35 cellular contexts compared by ENCODE assay signal in the genomic region with DNA sequence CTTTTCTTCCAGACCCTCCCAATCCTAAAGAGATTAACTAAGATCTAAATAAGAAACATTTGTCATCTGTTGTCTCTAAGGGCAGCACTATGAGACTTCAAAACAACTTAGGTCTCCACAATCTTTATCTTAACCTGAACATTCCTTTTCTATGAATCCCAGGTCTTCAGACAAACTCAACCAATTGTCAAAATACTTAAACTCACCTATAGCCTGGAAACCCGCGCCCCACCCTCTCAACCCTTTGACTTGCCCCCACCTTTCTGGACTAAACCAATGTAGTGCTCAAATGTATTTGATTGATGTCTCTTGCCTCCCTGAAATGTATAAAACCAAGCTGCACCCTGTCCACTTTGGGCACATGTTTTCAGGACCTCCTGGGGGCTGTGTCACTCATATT.
"Had no signal": no experiment of that assay in that cellular context is flagged by ENCODE, and none has a peak within 500 bp of the region (broad histone marks: within the 10 kb centered on the region; RNA-seq: fewer than 3 reads in every experiment).

No MANE protein-coding gene starts in this region.

- ATAC-seq: activated CD8-positive, alpha-beta T cell treated with anti-CD3 and anti-CD28 coated beads for 36 hours; activated naive CD8-positive, alpha-beta T cell treated with anti-CD3 and anti-CD28 coated beads, Interleukin-2, amount 50 U/mL, for 24 hours had no signal

- H3K4me3 ChIP-seq: ascending aorta, cardiac muscle cell had no signal

- H3K9me3 Mint-ChIP-seq: activated CD8-positive, alpha-beta T cell treated with anti-CD3 and anti-CD28 coated beads for 36 hours; activated naive CD4-positive, alpha-beta T cell treated with anti-CD3 and anti-CD28 coated beads, Interleukin-2, amount 10 ng/mL, durations not matched to agents 7 days and 5 days; activated naive CD8-positive, alpha-beta T cell treated with anti-CD3 and anti-CD28 coated beads, Interleukin-2, amount 50 U/mL, for 24 hours; T-helper 2 cell treated with Interferon-gamma antibody and Interleukin-4, amounts not matched to agents 5 μg/mL and 100 μg/mL, for 36 hours had no signal

- H3K4me3 Mint-ChIP-seq: activated B cell treated with CpG ODN at 0.5 μM for 24 hours; activated CD4-positive, alpha-beta memory T cell treated with anti-CD3 and anti-CD28 coated beads for 36 hours; activated CD4-positive, alpha-beta T cell treated with anti-CD3 and anti-CD28 coated beads, Interleukin-2, amount 10 ng/mL, durations not matched to agents 24 days and 14 days; activated CD8-positive, alpha-beta memory T cell treated with anti-CD3 and anti-CD28 coated beads, Interleukin-2, amount 10 ng/mL, durations not matched to agents 7 days and 5 days; activated CD8-positive, alpha-beta T cell treated with anti-CD3 and anti-CD28 coated beads for 36 hours; activated naive CD4-positive, alpha-beta T cell treated with anti-CD3 and anti-CD28 coated beads, Interleukin-2, amount 10 ng/mL, durations not matched to agents 7 days and 5 days; activated naive CD8-positive, alpha-beta T cell; activated naive CD8-positive, alpha-beta T cell treated with anti-CD3 and anti-CD28 coated beads, Interleukin-2, amount 10 ng/mL, durations not matched to agents 7 days and 5 days; activated naive CD8-positive, alpha-beta T cell treated with anti-CD3 and anti-CD28 coated beads, Interleukin-2, amount 50 U/mL, for 24 hours; activated T-cell treated with anti-CD3 and anti-CD28 coated beads, Interleukin-2, amount 50 U/mL, for 24 hours; brain; central memory CD8-positive, alpha-beta T cell; T-helper 1 cell treated with Interleukin-12 subunit alpha and Interleukin-12 subunit beta and Interleukin-4 antibody, amounts not matched to agents 30 μg/mL and 1 μg/mL, for 36 hours; T-helper 2 cell treated with Interferon-gamma antibody and Interleukin-4, amounts not matched to agents 5 μg/mL and 100 μg/mL, for 36 hours had no signal

- H3K9me3 ChIP-seq: ascending aorta had no signal

- H3K27ac ChIP-seq: ascending aorta, cardiac muscle cell, VCaP had no signal

- H3K27me3 ChIP-seq: ascending aorta, cardiac muscle cell had no signal

- H3K36me3 ChIP-seq: ascending aorta, cardiac muscle cell had no signal

- H3K27ac Mint-ChIP-seq: activated B cell treated with CpG ODN at 0.5 μM for 24 hours; activated CD4-positive, alpha-beta memory T cell treated with anti-CD3 and anti-CD28 coated beads for 36 hours; activated CD4-positive, alpha-beta T cell treated with anti-CD3 and anti-CD28 coated beads, Interleukin-2, amount 10 ng/mL, durations not matched to agents 24 days and 14 days; activated CD8-positive, alpha-beta memory T cell treated with anti-CD3 and anti-CD28 coated beads, Interleukin-2, amount 10 ng/mL, durations not matched to agents 7 days and 5 days; activated CD8-positive, alpha-beta T cell treated with anti-CD3 and anti-CD28 coated beads for 36 hours; activated naive CD4-positive, alpha-beta T cell treated with anti-CD3 and anti-CD28 coated beads, Interleukin-2, amount 10 ng/mL, durations not matched to agents 7 days and 5 days; activated naive CD4-positive, alpha-beta T cell treated with anti-CD3 and anti-CD28 coated beads, Interleukin-2, amount 50 U/mL, for 24 hours; activated naive CD8-positive, alpha-beta T cell; activated naive CD8-positive, alpha-beta T cell treated with anti-CD3 and anti-CD28 coated beads, Interleukin-2, amount 10 ng/mL, durations not matched to agents 7 days and 5 days; activated naive CD8-positive, alpha-beta T cell treated with anti-CD3 and anti-CD28 coated beads, Interleukin-2, amount 50 U/mL, for 24 hours; activated T-cell treated with anti-CD3 and anti-CD28 coated beads, Interleukin-2, amount 50 U/mL, for 24 hours; activated T-helper 2 cell treated with anti-CD3 and anti-CD28 coated beads, Interferon-gamma antibody, Interleukin-2, Interleukin-4, amounts not matched to agents 10 μg/mL and 5 μg/mL and 100 μg/mL, durations not matched to agents 14 hours and 24 hours and 36 hours; brain; T-helper 1 cell treated with Interleukin-12 subunit alpha and Interleukin-12 subunit beta and Interleukin-4 antibody, amounts not matched to agents 30 μg/mL and 1 μg/mL, for 36 hours; T-helper 2 cell treated with Interferon-gamma antibody and Interleukin-4, amounts not matched to agents 5 μg/mL and 100 μg/mL, for 36 hours had no signal

- DNase-seq: activated B cell treated with CpG ODN at 0.5 μM for 24 hours; activated CD4-positive, alpha-beta memory T cell treated with anti-CD3 and anti-CD28 coated beads for 36 hours; activated CD4-positive, alpha-beta T cell treated with anti-CD3 and anti-CD28 coated beads for 4 hours; activated CD4-positive, alpha-beta T cell treated with anti-CD3 and anti-CD28 coated beads, Interleukin-2, amount 10 ng/mL, durations not matched to agents 24 days and 14 days; activated CD4-positive, alpha-beta T cell treated with anti-CD3 and anti-CD28 coated beads, Interleukin-2, amount 50 U/mL, for 1 hour; activated CD4-positive, alpha-beta T cell treated with anti-CD3 and anti-CD28 coated beads, Interleukin-2, amount 50 U/mL, for 4 hours; activated CD4-positive, CD25-positive, alpha-beta regulatory T cell treated with anti-CD3 and anti-CD28 coated beads, Interleukin-2, amount 50 U/mL, for 72 hours; activated CD8-positive, alpha-beta memory T cell treated with anti-CD3 and anti-CD28 coated beads, Interleukin-2, amount 10 ng/mL, durations not matched to agents 7 days and 5 days; activated CD8-positive, alpha-beta memory T cell treated with anti-CD3 and anti-CD28 coated beads, Interleukin-2, amount 50 U/mL, for 48 hours; activated CD8-positive, alpha-beta T cell treated with anti-CD3 and anti-CD28 coated beads for 36 hours; activated effector memory CD4-positive, alpha-beta T cell treated with Interleukin-2 at 50 U/mL for 16 hours; activated gamma-delta T cell; activated naive CD4-positive, alpha-beta T cell treated with anti-CD3 and anti-CD28 coated beads, Interleukin-2, amount 10 ng/mL, durations not matched to agents 7 days and 5 days; activated naive CD4-positive, alpha-beta T cell treated with Interleukin-2 at 50 U/mL for 16 hours; activated naive CD8-positive, alpha-beta T cell treated with anti-CD3 and anti-CD28 coated beads, Interleukin-2, amount 10 ng/mL, durations not matched to agents 7 days and 5 days; activated naive CD8-positive, alpha-beta T cell treated with anti-CD3 and anti-CD28 coated beads, Interleukin-2, amount 50 U/mL, for 24 hours; activated T-cell treated with anti-CD3 and anti-CD28 coated beads, Interleukin-2, amount 50 U/mL, for 24 hours; activated T-cell treated with anti-CD3 and anti-CD28 coated beads, Interleukin-2, amount 50 U/mL, for 48 hours; amygdala; anterior cingulate cortex; caudate nucleus; SW 1271; T-helper 1 cell; T-helper 2 cell; T-helper 9 cell had no signal

- H3K4me1 Mint-ChIP-seq: brain had no signal

- H3K36me3 Mint-ChIP-seq: activated CD4-positive, alpha-beta memory T cell treated with anti-CD3 and anti-CD28 coated beads for 36 hours; activated CD8-positive, alpha-beta memory T cell treated with anti-CD3 and anti-CD28 coated beads, Interleukin-2, amount 10 ng/mL, durations not matched to agents 7 days and 5 days; activated naive CD4-positive, alpha-beta T cell treated with anti-CD3 and anti-CD28 coated beads, Interleukin-2, amount 10 ng/mL, durations not matched to agents 7 days and 5 days; activated naive CD8-positive, alpha-beta T cell; activated naive CD8-positive, alpha-beta T cell treated with anti-CD3 and anti-CD28 coated beads, Interleukin-2, amount 10 ng/mL, durations not matched to agents 7 days and 5 days; brain had no signal
